ENCODE assay signal across 20 cellular contexts in genomic region chr7:116797611-116798010, GRCh38.
A peak's percentile ranks its signal among the peaks of the same experiment; 100 is the strongest.
DNase-seq lines count a peak whose midpoint lies in the region; ATAC-seq, FAIRE-seq and TF ChIP-seq lines count a peak whose summit lies in the region.
"Had no signal": no experiment of that assay in that cellular context is flagged by ENCODE, and none has a peak within 500 bp of the region (broad histone marks: within the 10 kb centered on the region; RNA-seq: fewer than 3 reads in every experiment).

No MANE protein-coding gene starts in this region.

- TF ChIP-seq CTCF in heart right ventricle (IDR thresholded peaks at IDR 0.05) (no peak), right atrium auricular region (IDR thresholded peaks at IDR 0.05) (no peak), tibial nerve (IDR thresholded peaks at IDR 0.05) (no peak)

- intact Hi-C loops in heart right ventricle (cut with DNase I): no loop called here
- intact Hi-C loops in right cardiac atrium (cut with DNase I): no loop called here

- H3K4me1 ChIP-seq in heart right ventricle (peaks cover 0 to 13% (median 0%) of the 10 kb centered on the region in 9 donors), right atrium auricular region (no peaks in the 10 kb centered on the region), right cardiac atrium (ENCODE audit: control insufficient read depth, insufficient read depth, low read length) (peaks cover 1% of the 10 kb centered on the region), tibial nerve (peaks cover 0 to 27% (median 0%) of the 10 kb centered on the region in 4 donors)
- H3K4me1 ChIP-seq: prostate gland, uterus had no signal

- no peak for TF ChIP-seq POLR2A in tibial nerve (IDR thresholded peaks at IDR 0.05)

- peak in 6 of 8 donors; percentile 33 to 74 (median 54) for ATAC-seq in heart right ventricle
- peak; percentile 47 to 90 for ATAC-seq in right cardiac atrium
- ATAC-seq in GM19395 (IDR thresholded peaks at IDR 0.05; ENCODE audit: unreplicated experiment): no peak
- ATAC-seq in GM18861 (IDR thresholded peaks at IDR 0.05; ENCODE audit: unreplicated experiment): no peak
- ATAC-seq: natural killer cell treated with Interleukin-12 subunit alpha and Interleukin-12 subunit beta and Interleukin-15 and Interleukin-18, amount 100 ng/mL, for 72 hours had no signal

- TF ChIP-seq EP300 in tibial nerve (IDR thresholded peaks at IDR 0.05): no peak

- FAIRE-seq in colon (lab: Jason Lieb, UNC): peak; percentile 82
- FAIRE-seq: A204.1, RCC 7860 had no signal

- DNase-seq in heart right ventricle (peak in 1 of 2 donors; percentile 19), right atrium auricular region (ENCODE audit: low spot score) (no peak), right cardiac atrium (no peak), tibial nerve (ENCODE audit: low spot score in 2 of 2) (no peak)
- no peak for DNase-seq in stimulated activated CD4-positive, alpha-beta T cell treated with anti-CD3 and anti-CD28 coated beads, Interleukin-1b, Interleukin-23, amount 100 ng/mL, for 48 hours
- DNase-seq: activated gamma-delta T cell; CD4-positive, CD25-positive, alpha-beta regulatory T cell; DMS79 treated with DMSO at 0.1 percent for 48 hours; dorsolateral prefrontal cortex; lower lobe of right lung; NCI-H2081; uterus; WERI-Rb-1 had no signal

- H3K36me3 ChIP-seq in heart right ventricle (peaks cover 0 to 10% (median 0%) of the 10 kb centered on the region in 9 donors), right atrium auricular region (peaks cover 7% of the 10 kb centered on the region), tibial nerve (peaks cover 0 to 17% (median 0%) of the 10 kb centered on the region in 3 donors)
- H3K36me3 ChIP-seq: prostate gland, uterus, WERI-Rb-1 had no signal

- 49 to 66% methylated on average over 2 of the region's 2 CpGs for WGBS in heart right ventricle, 2 donors
- WGBS in right cardiac atrium: 53% methylated on average over 2 of the region's 2 CpGs
- WGBS in tibial nerve, 2 donors: 25 to 28% methylated on average over 2 of the region's 2 CpGs

- H3K4me3 ChIP-seq in heart right ventricle (no peak overlapping the region), right atrium auricular region (no peak overlapping the region), right cardiac atrium (ENCODE audit: low read length) (no peak overlapping the region), tibial nerve (no peak overlapping the region)
- H3K4me3 ChIP-seq: dorsolateral prefrontal cortex, lower lobe of right lung, prostate gland, uterus had no signal

- H3K27me3 ChIP-seq in heart right ventricle (no peaks in the 10 kb centered on the region), right atrium auricular region (no peaks in the 10 kb centered on the region), right cardiac atrium (ENCODE audit: control insufficient read depth, insufficient read depth) (no peaks in the 10 kb centered on the region), tibial nerve (no peaks in the 10 kb centered on the region)
- H3K27me3 ChIP-seq: uterus had no signal

- H3K27ac ChIP-seq in heart right ventricle: peak overlapping the region in 1 of 10 donors; percentile 48
- H3K27ac ChIP-seq in right atrium auricular region: no peak overlapping the region
- H3K27ac ChIP-seq in right cardiac atrium (ENCODE audit: low read length): no peak overlapping the region
- peak overlapping the region in 3 of 4 donors; percentile 12 to 69 (median 27) for H3K27ac ChIP-seq in tibial nerve
- H3K27ac ChIP-seq: lower lobe of right lung, prostate gland, uterus, WERI-Rb-1 had no signal

- H3K9me3 ChIP-seq in heart right ventricle (no peaks in the 10 kb centered on the region), right atrium auricular region (no peaks in the 10 kb centered on the region), right cardiac atrium (ENCODE audit: control insufficient read depth, low read length) (no peaks in the 10 kb centered on the region), tibial nerve (no peaks in the 10 kb centered on the region)
- H3K9me3 ChIP-seq: lower lobe of right lung, prostate gland, uterus had no signal

Comparison
In these comparisons a context has a peak if more than half of its experiments do, and no peak if none do; other contexts are left out.
1. ATAC-seq: peak in heart right ventricle (6 of 8) and right cardiac atrium (2 of 2); none in GM19395 (single experiment) and GM18861 (single experiment).
2. H3K27ac ChIP-seq: peak in tibial nerve (3 of 4); none in right atrium auricular region (0 of 2) and right cardiac atrium (single experiment).